Comparison of ENCODE assay signal across 1 cellular context in the genomic region with DNA sequence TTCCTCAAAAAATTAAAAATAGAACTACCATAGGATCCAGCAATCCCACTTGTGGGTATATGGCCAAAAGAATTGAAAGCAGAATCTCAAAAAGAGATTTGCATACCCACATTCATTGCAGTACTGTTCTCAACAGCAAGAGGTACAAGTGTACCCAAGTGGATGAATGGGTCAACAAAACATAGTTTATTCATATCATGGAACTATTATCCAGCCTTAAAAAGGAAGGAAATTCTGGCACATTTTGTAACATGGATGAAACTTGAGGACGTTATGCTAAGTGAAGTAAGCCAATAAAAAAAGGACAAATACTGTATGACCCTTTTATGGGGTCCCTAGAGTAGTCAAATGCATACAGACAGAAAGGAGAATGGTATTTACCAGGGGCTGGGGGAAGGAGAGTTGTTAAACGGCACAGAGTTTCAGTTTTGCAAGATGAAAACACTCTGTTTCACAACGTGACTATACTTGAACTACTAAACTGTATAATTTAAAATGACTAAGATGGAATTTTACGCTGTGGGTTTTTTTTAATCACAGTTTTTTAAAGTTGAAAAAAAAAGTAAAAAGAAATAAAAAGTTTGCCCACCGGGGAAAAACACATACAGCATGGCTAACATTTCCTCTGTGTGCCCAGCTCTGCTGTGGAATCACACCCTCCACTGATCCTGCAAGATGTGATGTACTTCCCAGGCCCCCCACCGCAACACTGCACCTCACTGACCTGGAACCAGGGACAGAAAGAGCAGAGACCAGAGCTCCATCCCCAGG.
A peak's percentile ranks its signal among the peaks of the same experiment; 100 is the strongest.
TF ChIP-seq lines count a peak whose summit lies in the region.

No MANE protein-coding gene starts in this region.

TF ChIP-seq in GM12878, 131 proteins besides CTCF, POLR2A, EP300 and RAD21 (continued from another document and continues in another):
- TF ChIP-seq, protein P1, sequence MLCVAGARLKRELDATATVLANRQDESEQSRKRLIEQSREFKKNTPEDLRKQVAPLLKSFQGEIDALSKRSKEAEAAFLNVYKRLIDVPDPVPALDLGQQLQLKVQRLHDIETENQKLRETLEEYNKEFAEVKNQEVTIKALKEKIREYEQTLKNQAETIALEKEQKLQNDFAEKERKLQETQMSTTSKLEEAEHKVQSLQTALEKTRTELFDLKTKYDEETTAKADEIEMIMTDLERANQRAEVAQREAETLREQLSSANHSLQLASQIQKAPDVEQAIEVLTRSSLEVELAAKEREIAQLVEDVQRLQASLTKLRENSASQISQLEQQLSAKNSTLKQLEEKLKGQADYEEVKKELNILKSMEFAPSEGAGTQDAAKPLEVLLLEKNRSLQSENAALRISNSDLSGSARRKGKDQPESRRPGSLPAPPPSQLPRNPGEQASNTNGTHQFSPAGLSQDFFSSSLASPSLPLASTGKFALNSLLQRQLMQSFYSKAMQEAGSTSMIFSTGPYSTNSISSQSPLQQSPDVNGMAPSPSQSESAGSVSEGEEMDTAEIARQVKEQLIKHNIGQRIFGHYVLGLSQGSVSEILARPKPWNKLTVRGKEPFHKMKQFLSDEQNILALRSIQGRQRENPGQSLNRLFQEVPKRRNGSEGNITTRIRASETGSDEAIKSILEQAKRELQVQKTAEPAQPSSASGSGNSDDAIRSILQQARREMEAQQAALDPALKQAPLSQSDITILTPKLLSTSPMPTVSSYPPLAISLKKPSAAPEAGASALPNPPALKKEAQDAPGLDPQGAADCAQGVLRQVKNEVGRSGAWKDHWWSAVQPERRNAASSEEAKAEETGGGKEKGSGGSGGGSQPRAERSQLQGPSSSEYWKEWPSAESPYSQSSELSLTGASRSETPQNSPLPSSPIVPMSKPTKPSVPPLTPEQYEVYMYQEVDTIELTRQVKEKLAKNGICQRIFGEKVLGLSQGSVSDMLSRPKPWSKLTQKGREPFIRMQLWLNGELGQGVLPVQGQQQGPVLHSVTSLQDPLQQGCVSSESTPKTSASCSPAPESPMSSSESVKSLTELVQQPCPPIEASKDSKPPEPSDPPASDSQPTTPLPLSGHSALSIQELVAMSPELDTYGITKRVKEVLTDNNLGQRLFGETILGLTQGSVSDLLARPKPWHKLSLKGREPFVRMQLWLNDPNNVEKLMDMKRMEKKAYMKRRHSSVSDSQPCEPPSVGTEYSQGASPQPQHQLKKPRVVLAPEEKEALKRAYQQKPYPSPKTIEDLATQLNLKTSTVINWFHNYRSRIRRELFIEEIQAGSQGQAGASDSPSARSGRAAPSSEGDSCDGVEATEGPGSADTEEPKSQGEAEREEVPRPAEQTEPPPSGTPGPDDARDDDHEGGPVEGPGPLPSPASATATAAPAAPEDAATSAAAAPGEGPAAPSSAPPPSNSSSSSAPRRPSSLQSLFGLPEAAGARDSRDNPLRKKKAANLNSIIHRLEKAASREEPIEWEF (IDR thresholded peaks at IDR 0.05; ENCODE audit: insufficient replicate concordance, low read depth, low read length): peak; percentile 63
- TF ChIP-seq FOS (IDR thresholded peaks at IDR 0.05; ENCODE audit: borderline replicate concordance, extremely low read depth, insufficient read length) (no peak), KAT2A (conservative IDR thresholded peaks at IDR 0.05; ENCODE audit: control insufficient read depth, low read depth, low read length) (no peak), NBN (IDR thresholded peaks at IDR 0.05) (peak; percentile 80; the same call in 1 of the 2 replicates), BMI1 (IDR thresholded peaks at IDR 0.05; ENCODE audit: borderline replicate concordance) (peak; percentile 62; the same call in 1 of the 2 replicates), HDGF (IDR thresholded peaks at IDR 0.05) (no peak), ZNF384 (IDR thresholded peaks at IDR 0.05; ENCODE audit: borderline replicate concordance, low read depth, low read length) (peak; percentile 87), ETV6 (conservative IDR thresholded peaks at IDR 0.05 in 1 of 2, IDR thresholded peaks at IDR 0.05 in 1 of 2; ENCODE audit: borderline replicate concordance in 1 of 2, low read depth in 1 of 2) (0 out of 4 replicates have a peak, but pooled peaks of 1 of the 2 experiments have one; percentile 41), NR2F1 (conservative IDR thresholded peaks at IDR 0.05) (0 out of 2 replicates have a peak, but pooled peaks have one; percentile 46), POU2F2 (IDR thresholded peaks at IDR 0.05; ENCODE audit: borderline replicate concordance, low read depth, low read length) (peak; percentile 89), RAD51 (IDR thresholded peaks at IDR 0.05) (peak; percentile 18; the same call in 1 of the 2 replicates), EED (IDR thresholded peaks at IDR 0.05; ENCODE audit: low read depth) (peak; percentile 76), IKZF1 (conservative IDR thresholded peaks at IDR 0.05) (peak; percentile 86), ZNF207 (IDR thresholded peaks at IDR 0.05; ENCODE audit: borderline replicate concordance) (no peak), FOXM1 (IDR thresholded peaks at IDR 0.05; ENCODE audit: low read depth, low read length) (peak; percentile 86; the same call in 1 of the 2 replicates), TCF12 (IDR thresholded peaks at IDR 0.05; ENCODE audit: low read depth, low read length) (no peak), HCFC1 (IDR thresholded peaks at IDR 0.05; ENCODE audit: low read length) (no peak), CHD2 (IDR thresholded peaks at IDR 0.05; ENCODE audit: borderline replicate concordance, low read depth, low read length) (peak; percentile 7; the same call in 1 of the 2 replicates), BHLHE40 (IDR thresholded peaks at IDR 0.05; ENCODE audit: borderline replicate concordance in 1 of 2, low read depth in 2 of 2, low read length in 1 of 2) (peak; percentile 79 to 88), LARP7 (IDR thresholded peaks at IDR 0.05) (no peak), POLR2AphosphoS5 (IDR thresholded peaks at IDR 0.05; ENCODE audit: low read length) (no peak), SMAD1 (IDR thresholded peaks at IDR 0.05; ENCODE audit: low read depth, partially characterized antibody) (peak; percentile 67), ZBED1 (IDR thresholded peaks at IDR 0.05; ENCODE audit: borderline replicate concordance) (0 out of 2 replicates have a peak, but pooled peaks have one; percentile 5), RUNX3 (IDR thresholded peaks at IDR 0.05; ENCODE audit: low read length) (peak; percentile 60), NFYA (IDR thresholded peaks at IDR 0.05; ENCODE audit: borderline replicate concordance, low read depth, low read length) (no peak), FOXK2 (IDR thresholded peaks at IDR 0.05) (peak; percentile 52; the same call in 1 of the 2 replicates), HDAC6 (IDR thresholded peaks at IDR 0.05; ENCODE audit: unreplicated experiment) (no peak), CREM (IDR thresholded peaks at IDR 0.05; ENCODE audit: low read depth) (peak; percentile 46; the same call in 1 of the 2 replicates), JUNB (IDR thresholded peaks at IDR 0.05) (peak; percentile 69), TBL1XR1 (IDR thresholded peaks at IDR 0.05; ENCODE audit: low read depth, low read length) (peak; percentile 53; the same call in 1 of the 2 replicates), MXI1 (IDR thresholded peaks at IDR 0.05; ENCODE audit: low read depth, low read length) (no peak; the same call in 1 of the 2 replicates), RCOR1 (conservative IDR thresholded peaks at IDR 0.05; ENCODE audit: low read depth, low read length) (0 out of 2 replicates have a peak, but pooled peaks have one; percentile 53), ZZZ3 (IDR thresholded peaks at IDR 0.05; ENCODE audit: control insufficient read depth, insufficient read length, low read depth) (no peak), BRCA1 (IDR thresholded peaks at IDR 0.05; ENCODE audit: low read depth, low read length) (no peak), MYB (IDR thresholded peaks at IDR 0.05; ENCODE audit: borderline replicate concordance, low read depth, low read length) (peak; percentile 98), BCL11A (IDR thresholded peaks at IDR 0.05; ENCODE audit: low read depth, low read length) (peak; percentile 21; the same call in 1 of the 2 replicates)
- TF ChIP-seq, protein P2, sequence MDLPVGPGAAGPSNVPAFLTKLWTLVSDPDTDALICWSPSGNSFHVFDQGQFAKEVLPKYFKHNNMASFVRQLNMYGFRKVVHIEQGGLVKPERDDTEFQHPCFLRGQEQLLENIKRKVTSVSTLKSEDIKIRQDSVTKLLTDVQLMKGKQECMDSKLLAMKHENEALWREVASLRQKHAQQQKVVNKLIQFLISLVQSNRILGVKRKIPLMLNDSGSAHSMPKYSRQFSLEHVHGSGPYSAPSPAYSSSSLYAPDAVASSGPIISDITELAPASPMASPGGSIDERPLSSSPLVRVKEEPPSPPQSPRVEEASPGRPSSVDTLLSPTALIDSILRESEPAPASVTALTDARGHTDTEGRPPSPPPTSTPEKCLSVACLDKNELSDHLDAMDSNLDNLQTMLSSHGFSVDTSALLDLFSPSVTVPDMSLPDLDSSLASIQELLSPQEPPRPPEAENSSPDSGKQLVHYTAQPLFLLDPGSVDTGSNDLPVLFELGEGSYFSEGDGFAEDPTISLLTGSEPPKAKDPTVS (IDR thresholded peaks at IDR 0.05; ENCODE audit: low read depth, low read length): no peak
- TF ChIP-seq, protein P3, sequence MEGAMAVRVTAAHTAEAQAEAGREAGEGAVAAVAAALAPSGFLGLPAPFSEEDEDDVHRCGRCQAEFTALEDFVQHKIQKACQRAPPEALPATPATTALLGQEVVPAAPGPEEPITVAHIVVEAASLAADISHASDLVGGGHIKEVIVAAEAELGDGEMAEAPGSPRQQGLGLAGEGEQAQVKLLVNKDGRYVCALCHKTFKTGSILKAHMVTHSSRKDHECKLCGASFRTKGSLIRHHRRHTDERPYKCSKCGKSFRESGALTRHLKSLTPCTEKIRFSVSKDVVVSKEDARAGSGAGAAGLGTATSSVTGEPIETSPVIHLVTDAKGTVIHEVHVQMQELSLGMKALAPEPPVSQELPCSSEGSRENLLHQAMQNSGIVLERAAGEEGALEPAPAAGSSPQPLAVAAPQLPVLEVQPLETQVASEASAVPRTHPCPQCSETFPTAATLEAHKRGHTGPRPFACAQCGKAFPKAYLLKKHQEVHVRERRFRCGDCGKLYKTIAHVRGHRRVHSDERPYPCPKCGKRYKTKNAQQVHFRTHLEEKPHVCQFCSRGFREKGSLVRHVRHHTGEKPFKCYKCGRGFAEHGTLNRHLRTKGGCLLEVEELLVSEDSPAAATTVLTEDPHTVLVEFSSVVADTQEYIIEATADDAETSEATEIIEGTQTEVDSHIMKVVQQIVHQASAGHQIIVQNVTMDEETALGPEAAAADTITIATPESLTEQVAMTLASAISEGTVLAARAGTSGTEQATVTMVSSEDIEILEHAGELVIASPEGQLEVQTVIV (IDR thresholded peaks at IDR 0.05; ENCODE audit: borderline replicate concordance, partially characterized antibody): no peak
- TF ChIP-seq, protein P4, sequence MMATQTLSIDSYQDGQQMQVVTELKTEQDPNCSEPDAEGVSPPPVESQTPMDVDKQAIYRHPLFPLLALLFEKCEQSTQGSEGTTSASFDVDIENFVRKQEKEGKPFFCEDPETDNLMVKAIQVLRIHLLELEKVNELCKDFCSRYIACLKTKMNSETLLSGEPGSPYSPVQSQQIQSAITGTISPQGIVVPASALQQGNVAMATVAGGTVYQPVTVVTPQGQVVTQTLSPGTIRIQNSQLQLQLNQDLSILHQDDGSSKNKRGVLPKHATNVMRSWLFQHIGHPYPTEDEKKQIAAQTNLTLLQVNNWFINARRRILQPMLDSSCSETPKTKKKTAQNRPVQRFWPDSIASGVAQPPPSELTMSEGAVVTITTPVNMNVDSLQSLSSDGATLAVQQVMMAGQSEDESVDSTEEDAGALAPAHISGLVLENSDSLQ (IDR thresholded peaks at IDR 0.05): no peak
- TF ChIP-seq, protein P5, sequence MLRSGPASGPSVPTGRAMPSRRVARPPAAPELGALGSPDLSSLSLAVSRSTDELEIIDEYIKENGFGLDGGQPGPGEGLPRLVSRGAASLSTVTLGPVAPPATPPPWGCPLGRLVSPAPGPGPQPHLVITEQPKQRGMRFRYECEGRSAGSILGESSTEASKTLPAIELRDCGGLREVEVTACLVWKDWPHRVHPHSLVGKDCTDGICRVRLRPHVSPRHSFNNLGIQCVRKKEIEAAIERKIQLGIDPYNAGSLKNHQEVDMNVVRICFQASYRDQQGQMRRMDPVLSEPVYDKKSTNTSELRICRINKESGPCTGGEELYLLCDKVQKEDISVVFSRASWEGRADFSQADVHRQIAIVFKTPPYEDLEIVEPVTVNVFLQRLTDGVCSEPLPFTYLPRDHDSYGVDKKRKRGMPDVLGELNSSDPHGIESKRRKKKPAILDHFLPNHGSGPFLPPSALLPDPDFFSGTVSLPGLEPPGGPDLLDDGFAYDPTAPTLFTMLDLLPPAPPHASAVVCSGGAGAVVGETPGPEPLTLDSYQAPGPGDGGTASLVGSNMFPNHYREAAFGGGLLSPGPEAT (IDR thresholded peaks at IDR 0.05; ENCODE audit: low read depth): peak; percentile 91
- TF ChIP-seq, protein P6, sequence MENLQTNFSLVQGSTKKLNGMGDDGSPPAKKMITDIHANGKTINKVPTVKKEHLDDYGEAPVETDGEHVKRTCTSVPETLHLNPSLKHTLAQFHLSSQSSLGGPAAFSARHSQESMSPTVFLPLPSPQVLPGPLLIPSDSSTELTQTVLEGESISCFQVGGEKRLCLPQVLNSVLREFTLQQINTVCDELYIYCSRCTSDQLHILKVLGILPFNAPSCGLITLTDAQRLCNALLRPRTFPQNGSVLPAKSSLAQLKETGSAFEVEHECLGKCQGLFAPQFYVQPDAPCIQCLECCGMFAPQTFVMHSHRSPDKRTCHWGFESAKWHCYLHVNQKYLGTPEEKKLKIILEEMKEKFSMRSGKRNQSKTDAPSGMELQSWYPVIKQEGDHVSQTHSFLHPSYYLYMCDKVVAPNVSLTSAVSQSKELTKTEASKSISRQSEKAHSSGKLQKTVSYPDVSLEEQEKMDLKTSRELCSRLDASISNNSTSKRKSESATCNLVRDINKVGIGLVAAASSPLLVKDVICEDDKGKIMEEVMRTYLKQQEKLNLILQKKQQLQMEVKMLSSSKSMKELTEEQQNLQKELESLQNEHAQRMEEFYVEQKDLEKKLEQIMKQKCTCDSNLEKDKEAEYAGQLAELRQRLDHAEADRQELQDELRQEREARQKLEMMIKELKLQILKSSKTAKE (IDR thresholded peaks at IDR 0.05; ENCODE audit: low read depth, poor library complexity, severe bottlenecking): peak; percentile 89
- TF ChIP-seq, protein P7, sequence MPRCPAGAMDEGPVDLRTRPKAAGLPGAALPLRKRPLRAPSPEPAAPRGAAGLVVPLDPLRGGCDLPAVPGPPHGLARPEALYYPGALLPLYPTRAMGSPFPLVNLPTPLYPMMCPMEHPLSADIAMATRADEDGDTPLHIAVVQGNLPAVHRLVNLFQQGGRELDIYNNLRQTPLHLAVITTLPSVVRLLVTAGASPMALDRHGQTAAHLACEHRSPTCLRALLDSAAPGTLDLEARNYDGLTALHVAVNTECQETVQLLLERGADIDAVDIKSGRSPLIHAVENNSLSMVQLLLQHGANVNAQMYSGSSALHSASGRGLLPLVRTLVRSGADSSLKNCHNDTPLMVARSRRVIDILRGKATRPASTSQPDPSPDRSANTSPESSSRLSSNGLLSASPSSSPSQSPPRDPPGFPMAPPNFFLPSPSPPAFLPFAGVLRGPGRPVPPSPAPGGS (IDR thresholded peaks at IDR 0.05; ENCODE audit: borderline replicate concordance, insufficient read depth, low read depth, low read length, poor library complexity, severe bottlenecking): peak; percentile 18
